In the genomic region with DNA sequence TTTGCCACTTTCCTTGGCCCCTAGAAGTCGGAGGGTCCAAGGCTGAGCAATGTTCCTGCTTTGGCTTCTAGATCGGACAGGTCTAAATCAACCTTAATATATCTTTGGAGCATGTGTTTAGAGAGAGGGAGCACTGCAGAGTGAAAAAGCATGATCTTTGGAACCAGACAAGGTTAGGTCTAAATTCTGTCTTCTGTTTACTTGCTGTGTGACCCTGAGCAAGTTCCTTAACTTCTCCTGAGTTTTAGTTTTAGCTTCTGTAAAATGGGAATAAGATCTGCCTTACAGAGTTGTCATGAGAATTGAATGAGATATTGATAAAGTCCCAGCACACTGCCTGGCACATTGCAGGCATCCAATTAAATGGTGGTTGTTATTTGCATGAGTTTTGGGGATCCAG, we compare ENCODE assay signal across 1 cellular context.
TF ChIP-seq lines count a peak whose summit lies in the region.

No MANE protein-coding gene starts in this region.

TF ChIP-seq in HepG2, 621 proteins besides CTCF, POLR2A, EP300 and RAD21 (continues in another document):
- TF ChIP-seq ELF3 (CRISPR knock-in tag; IDR thresholded peaks at IDR 0.05) (peak; percentile 53; the same call in 1 of the 2 replicates), KAT8 (CRISPR knock-in tag; IDR thresholded peaks at IDR 0.05) (0 out of 2 replicates have a peak, but pooled peaks have one; percentile 39), PHF5A (CRISPR knock-in tag; IDR thresholded peaks at IDR 0.05; ENCODE audit: low read depth, unreplicated experiment) (peak; percentile 59), REXO4 (CRISPR knock-in tag; IDR thresholded peaks at IDR 0.05; ENCODE audit: borderline replicate concordance) (no peak), ZNF670 (CRISPR knock-in tag; IDR thresholded peaks at IDR 0.05; ENCODE audit: borderline replicate concordance) (peak; percentile 72), HNF4G (IDR thresholded peaks at IDR 0.05; ENCODE audit: borderline replicate concordance, low read depth, low read length) (peak; percentile 53; the same call in 1 of the 2 replicates), HNF4G (CRISPR knock-in tag; IDR thresholded peaks at IDR 0.05; ENCODE audit: borderline replicate concordance, low read depth) (no peak), ATM (IDR thresholded peaks at IDR 0.05; ENCODE audit: borderline replicate concordance) (no peak), SMYD3 (CRISPR knock-in tag; IDR thresholded peaks at IDR 0.05) (0 out of 2 replicates have a peak, but pooled peaks have one; percentile 67), ZNF816 (CRISPR knock-in tag; IDR thresholded peaks at IDR 0.05; ENCODE audit: borderline replicate concordance) (peak; percentile 75; the same call in 1 of the 2 replicates), ARNT2 (CRISPR knock-in tag; IDR thresholded peaks at IDR 0.05; ENCODE audit: low read depth) (no peak), ZNF317 (CRISPR knock-in tag; IDR thresholded peaks at IDR 0.05) (0 out of 2 replicates have a peak, but pooled peaks have one; percentile 45), FOXJ3 (CRISPR knock-in tag; IDR thresholded peaks at IDR 0.05; ENCODE audit: borderline replicate concordance) (peak; percentile 80; the same call in 1 of the 2 replicates), ZNF331 (CRISPR knock-in tag; IDR thresholded peaks at IDR 0.05) (peak; percentile 41; the same call in 1 of the 2 replicates), NR2F6 (IDR thresholded peaks at IDR 0.05) (no peak; the same call in 1 of the 2 replicates), NR2F6 (CRISPR knock-in tag; IDR thresholded peaks at IDR 0.05) (peak; percentile 66; the same call in 1 of the 2 replicates), SRSF1 (optimal IDR thresholded peaks at IDR 0.05; ENCODE audit: low read depth, low read length) (no peak), FOXA1 (IDR thresholded peaks at IDR 0.05) (no peak), FOXA1 (CRISPR knock-in tag; IDR thresholded peaks at IDR 0.05) (peak; percentile 20; the same call in 1 of the 2 replicates), POGZ (CRISPR knock-in tag; IDR thresholded peaks at IDR 0.05) (peak; percentile 71), ZNF768 (CRISPR knock-in tag; IDR thresholded peaks at IDR 0.05) (peak; percentile 92; the same call in 1 of the 2 replicates), RXRB (CRISPR knock-in tag; IDR thresholded peaks at IDR 0.05; ENCODE audit: borderline replicate concordance) (0 out of 2 replicates have a peak, but pooled peaks have one; percentile 20), HOXA9 (CRISPR knock-in tag; IDR thresholded peaks at IDR 0.05; ENCODE audit: borderline replicate concordance) (no peak), GFI1 (CRISPR knock-in tag; IDR thresholded peaks at IDR 0.05; ENCODE audit: borderline replicate concordance) (0 out of 2 replicates have a peak, but pooled peaks have one; percentile 22), REL (CRISPR knock-in tag; conservative IDR thresholded peaks at IDR 0.05) (no peak), MBD4 (IDR thresholded peaks at IDR 0.05; ENCODE audit: borderline replicate concordance, low read length) (0 out of 2 replicates have a peak, but pooled peaks have one; percentile 32), MIXL1 (CRISPR knock-in tag; IDR thresholded peaks at IDR 0.05) (0 out of 2 replicates have a peak, but pooled peaks have one; percentile 46), ZFP41 (CRISPR knock-in tag; IDR thresholded peaks at IDR 0.05; ENCODE audit: borderline replicate concordance) (no peak), ZNF205 (CRISPR knock-in tag; IDR thresholded peaks at IDR 0.05) (peak; percentile 51; the same call in 1 of the 2 replicates), YY1 (IDR thresholded peaks at IDR 0.05; ENCODE audit: insufficient read depth, insufficient replicate concordance, low read depth, low read length) (no peak), ZNF614 (CRISPR knock-in tag; IDR thresholded peaks at IDR 0.05; ENCODE audit: borderline replicate concordance) (0 out of 2 replicates have a peak, but pooled peaks have one; percentile 48), ZMYM3 (CRISPR knock-in tag; IDR thresholded peaks at IDR 0.05) (peak; percentile 97), ZMYM4 (CRISPR knock-in tag; IDR thresholded peaks at IDR 0.05) (peak; percentile 50; the same call in 1 of the 2 replicates), SMAD3 (CRISPR knock-in tag; IDR thresholded peaks at IDR 0.05) (no peak), RFXANK (CRISPR knock-in tag; IDR thresholded peaks at IDR 0.05) (no peak), KLF11 (CRISPR knock-in tag; IDR thresholded peaks at IDR 0.05) (0 out of 2 replicates have a peak, but pooled peaks have one; percentile 30), FIP1L1 (IDR thresholded peaks at IDR 0.05; ENCODE audit: borderline replicate concordance, insufficient read depth, low read depth, low read length) (no peak)
- TF ChIP-seq, protein P1, sequence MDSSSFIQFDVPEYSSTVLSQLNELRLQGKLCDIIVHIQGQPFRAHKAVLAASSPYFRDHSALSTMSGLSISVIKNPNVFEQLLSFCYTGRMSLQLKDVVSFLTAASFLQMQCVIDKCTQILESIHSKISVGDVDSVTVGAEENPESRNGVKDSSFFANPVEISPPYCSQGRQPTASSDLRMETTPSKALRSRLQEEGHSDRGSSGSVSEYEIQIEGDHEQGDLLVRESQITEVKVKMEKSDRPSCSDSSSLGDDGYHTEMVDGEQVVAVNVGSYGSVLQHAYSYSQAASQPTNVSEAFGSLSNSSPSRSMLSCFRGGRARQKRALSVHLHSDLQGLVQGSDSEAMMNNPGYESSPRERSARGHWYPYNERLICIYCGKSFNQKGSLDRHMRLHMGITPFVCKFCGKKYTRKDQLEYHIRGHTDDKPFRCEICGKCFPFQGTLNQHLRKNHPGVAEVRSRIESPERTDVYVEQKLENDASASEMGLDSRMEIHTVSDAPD (CRISPR knock-in tag; IDR thresholded peaks at IDR 0.05) = 0 out of 2 replicates have a peak, but pooled peaks have one; percentile 26
- TF ChIP-seq, protein P2, sequence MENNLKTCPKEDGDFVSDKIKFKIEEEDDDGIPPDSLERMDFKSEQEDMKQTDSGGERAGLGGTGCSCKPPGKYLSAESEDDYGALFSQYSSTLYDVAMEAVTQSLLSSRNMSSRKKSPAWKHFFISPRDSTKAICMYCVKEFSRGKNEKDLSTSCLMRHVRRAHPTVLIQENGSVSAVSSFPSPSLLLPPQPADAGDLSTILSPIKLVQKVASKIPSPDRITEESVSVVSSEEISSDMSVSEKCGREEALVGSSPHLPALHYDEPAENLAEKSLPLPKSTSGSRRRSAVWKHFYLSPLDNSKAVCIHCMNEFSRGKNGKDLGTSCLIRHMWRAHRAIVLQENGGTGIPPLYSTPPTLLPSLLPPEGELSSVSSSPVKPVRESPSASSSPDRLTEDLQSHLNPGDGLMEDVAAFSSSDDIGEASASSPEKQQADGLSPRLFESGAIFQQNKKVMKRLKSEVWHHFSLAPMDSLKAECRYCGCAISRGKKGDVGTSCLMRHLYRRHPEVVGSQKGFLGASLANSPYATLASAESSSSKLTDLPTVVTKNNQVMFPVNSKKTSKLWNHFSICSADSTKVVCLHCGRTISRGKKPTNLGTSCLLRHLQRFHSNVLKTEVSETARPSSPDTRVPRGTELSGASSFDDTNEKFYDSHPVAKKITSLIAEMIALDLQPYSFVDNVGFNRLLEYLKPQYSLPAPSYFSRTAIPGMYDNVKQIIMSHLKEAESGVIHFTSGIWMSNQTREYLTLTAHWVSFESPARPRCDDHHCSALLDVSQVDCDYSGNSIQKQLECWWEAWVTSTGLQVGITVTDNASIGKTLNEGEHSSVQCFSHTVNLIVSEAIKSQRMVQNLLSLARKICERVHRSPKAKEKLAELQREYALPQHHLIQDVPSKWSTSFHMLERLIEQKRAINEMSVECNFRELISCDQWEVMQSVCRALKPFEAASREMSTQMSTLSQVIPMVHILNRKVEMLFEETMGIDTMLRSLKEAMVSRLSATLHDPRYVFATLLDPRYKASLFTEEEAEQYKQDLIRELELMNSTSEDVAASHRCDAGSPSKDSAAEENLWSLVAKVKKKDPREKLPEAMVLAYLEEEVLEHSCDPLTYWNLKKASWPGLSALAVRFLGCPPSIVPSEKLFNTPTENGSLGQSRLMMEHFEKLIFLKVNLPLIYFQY (CRISPR knock-in tag; IDR thresholded peaks at IDR 0.05; ENCODE audit: borderline replicate concordance) = no peak
- TF ChIP-seq, protein P3, sequence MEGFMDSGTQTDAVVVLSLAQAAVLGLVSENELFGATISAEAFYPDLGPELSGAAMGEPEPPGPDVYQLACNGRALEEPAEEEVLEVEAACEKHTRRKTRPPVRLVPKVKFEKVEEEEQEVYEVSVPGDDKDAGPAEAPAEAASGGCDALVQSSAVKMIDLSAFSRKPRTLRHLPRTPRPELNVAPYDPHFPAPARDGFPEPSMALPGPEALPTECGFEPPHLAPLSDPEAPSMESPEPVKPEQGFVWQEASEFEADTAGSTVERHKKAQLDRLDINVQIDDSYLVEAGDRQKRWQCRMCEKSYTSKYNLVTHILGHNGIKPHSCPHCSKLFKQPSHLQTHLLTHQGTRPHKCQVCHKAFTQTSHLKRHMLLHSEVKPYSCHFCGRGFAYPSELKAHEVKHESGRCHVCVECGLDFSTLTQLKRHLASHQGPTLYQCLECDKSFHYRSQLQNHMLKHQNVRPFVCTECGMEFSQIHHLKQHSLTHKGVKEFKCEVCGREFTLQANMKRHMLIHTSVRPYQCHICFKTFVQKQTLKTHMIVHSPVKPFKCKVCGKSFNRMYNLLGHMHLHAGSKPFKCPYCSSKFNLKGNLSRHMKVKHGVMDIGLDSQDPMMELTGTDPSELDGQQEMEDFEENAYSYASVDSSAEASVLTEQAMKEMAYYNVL (CRISPR knock-in tag; IDR thresholded peaks at IDR 0.05; ENCODE audit: borderline replicate concordance) = 0 out of 2 replicates have a peak, but pooled peaks have one; percentile 32
- TF ChIP-seq, protein P4, sequence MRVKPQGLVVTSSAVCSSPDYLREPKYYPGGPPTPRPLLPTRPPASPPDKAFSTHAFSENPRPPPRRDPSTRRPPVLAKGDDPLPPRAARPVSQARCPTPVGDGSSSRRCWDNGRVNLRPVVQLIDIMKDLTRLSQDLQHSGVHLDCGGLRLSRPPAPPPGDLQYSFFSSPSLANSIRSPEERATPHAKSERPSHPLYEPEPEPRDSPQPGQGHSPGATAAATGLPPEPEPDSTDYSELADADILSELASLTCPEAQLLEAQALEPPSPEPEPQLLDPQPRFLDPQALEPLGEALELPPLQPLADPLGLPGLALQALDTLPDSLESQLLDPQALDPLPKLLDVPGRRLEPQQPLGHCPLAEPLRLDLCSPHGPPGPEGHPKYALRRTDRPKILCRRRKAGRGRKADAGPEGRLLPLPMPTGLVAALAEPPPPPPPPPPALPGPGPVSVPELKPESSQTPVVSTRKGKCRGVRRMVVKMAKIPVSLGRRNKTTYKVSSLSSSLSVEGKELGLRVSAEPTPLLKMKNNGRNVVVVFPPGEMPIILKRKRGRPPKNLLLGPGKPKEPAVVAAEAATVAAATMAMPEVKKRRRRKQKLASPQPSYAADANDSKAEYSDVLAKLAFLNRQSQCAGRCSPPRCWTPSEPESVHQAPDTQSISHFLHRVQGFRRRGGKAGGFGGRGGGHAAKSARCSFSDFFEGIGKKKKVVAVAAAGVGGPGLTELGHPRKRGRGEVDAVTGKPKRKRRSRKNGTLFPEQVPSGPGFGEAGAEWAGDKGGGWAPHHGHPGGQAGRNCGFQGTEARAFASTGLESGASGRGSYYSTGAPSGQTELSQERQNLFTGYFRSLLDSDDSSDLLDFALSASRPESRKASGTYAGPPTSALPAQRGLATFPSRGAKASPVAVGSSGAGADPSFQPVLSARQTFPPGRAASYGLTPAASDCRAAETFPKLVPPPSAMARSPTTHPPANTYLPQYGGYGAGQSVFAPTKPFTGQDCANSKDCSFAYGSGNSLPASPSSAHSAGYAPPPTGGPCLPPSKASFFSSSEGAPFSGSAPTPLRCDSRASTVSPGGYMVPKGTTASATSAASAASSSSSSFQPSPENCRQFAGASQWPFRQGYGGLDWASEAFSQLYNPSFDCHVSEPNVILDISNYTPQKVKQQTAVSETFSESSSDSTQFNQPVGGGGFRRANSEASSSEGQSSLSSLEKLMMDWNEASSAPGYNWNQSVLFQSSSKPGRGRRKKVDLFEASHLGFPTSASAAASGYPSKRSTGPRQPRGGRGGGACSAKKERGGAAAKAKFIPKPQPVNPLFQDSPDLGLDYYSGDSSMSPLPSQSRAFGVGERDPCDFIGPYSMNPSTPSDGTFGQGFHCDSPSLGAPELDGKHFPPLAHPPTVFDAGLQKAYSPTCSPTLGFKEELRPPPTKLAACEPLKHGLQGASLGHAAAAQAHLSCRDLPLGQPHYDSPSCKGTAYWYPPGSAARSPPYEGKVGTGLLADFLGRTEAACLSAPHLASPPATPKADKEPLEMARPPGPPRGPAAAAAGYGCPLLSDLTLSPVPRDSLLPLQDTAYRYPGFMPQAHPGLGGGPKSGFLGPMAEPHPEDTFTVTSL (CRISPR knock-in tag; IDR thresholded peaks at IDR 0.05; ENCODE audit: borderline replicate concordance) = peak; percentile 82; the same call in 1 of the 2 replicates
- TF ChIP-seq, protein P5, sequence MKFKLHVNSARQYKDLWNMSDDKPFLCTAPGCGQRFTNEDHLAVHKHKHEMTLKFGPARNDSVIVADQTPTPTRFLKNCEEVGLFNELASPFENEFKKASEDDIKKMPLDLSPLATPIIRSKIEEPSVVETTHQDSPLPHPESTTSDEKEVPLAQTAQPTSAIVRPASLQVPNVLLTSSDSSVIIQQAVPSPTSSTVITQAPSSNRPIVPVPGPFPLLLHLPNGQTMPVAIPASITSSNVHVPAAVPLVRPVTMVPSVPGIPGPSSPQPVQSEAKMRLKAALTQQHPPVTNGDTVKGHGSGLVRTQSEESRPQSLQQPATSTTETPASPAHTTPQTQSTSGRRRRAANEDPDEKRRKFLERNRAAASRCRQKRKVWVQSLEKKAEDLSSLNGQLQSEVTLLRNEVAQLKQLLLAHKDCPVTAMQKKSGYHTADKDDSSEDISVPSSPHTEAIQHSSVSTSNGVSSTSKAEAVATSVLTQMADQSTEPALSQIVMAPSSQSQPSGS (CRISPR knock-in tag; IDR thresholded peaks at IDR 0.05) = peak; percentile 44; the same call in 1 of the 2 replicates
- TF ChIP-seq, protein P6, sequence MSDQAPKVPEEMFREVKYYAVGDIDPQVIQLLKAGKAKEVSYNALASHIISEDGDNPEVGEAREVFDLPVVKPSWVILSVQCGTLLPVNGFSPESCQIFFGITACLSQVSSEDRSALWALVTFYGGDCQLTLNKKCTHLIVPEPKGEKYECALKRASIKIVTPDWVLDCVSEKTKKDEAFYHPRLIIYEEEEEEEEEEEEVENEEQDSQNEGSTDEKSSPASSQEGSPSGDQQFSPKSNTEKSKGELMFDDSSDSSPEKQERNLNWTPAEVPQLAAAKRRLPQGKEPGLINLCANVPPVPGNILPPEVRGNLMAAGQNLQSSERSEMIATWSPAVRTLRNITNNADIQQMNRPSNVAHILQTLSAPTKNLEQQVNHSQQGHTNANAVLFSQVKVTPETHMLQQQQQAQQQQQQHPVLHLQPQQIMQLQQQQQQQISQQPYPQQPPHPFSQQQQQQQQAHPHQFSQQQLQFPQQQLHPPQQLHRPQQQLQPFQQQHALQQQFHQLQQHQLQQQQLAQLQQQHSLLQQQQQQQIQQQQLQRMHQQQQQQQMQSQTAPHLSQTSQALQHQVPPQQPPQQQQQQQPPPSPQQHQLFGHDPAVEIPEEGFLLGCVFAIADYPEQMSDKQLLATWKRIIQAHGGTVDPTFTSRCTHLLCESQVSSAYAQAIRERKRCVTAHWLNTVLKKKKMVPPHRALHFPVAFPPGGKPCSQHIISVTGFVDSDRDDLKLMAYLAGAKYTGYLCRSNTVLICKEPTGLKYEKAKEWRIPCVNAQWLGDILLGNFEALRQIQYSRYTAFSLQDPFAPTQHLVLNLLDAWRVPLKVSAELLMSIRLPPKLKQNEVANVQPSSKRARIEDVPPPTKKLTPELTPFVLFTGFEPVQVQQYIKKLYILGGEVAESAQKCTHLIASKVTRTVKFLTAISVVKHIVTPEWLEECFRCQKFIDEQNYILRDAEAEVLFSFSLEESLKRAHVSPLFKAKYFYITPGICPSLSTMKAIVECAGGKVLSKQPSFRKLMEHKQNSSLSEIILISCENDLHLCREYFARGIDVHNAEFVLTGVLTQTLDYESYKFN (CRISPR knock-in tag; conservative IDR thresholded peaks at IDR 0.05) = peak; percentile 65
